17 cellular contexts compared by ENCODE assay signal in genomic region chr4:39668835-39669234, GRCh38.
"Had no signal": no experiment of that assay in that cellular context is flagged by ENCODE, and none has a peak within 500 bp of the region (broad histone marks: within the 10 kb centered on the region; RNA-seq: fewer than 3 reads in every experiment).

No MANE protein-coding gene starts in this region.

- DNase-seq: Karpas-422, KG1, MG63, NCI-H1092, NCI-H1436, NCI-H1930, NCI-H2081, NCI-H2107, NCI-H2227 treated with DMSO at 0.1 percent for 48 hours, NCI-H524, NCI-H526 treated with DMSO at 0.1 percent for 48 hours, NCI-H774, Right ventricle myocardium superior, RPMI8226, SIG-M5 had no signal

- H3K27ac ChIP-seq: SJSA1, SK-N-MC had no signal

- H3K9me3 ChIP-seq: MG63, SJSA1 had no signal

- H3K4me3 ChIP-seq: MG63, SJSA1, SK-N-MC had no signal

- H3K27me3 ChIP-seq: MG63, SJSA1 had no signal

- H3K36me3 ChIP-seq: MG63, SJSA1 had no signal
